In the genomic region with DNA sequence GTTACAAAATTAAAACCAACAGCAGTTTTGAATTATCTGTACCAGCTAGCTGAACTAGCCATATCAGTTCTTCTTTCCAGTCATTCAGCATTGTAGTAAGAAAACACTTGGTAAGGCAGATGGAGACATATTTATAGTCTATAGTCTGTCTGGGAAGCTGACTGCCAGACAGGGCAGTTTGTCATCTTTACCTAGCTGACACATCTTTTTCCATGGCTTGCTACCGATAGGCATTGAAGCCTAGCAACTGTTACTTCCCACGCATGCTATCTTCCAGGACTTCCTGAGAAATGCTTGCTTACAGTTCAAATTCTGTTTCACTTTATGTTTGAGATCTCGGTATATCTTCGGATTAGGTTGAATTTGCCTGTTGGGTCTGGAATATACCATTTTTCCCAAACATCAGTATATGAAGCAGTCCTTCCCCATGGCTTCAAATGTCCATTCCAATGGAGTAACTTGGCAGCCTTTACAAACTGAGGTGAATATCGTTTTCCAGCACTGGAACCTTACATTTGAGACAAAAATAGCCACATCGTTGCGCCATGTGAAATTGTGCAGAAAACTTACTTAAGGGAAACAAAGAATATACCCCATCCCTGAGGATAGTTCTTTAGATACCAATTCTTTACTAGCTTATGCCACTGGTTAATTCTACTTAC, we compare ENCODE assay signal across 1 cellular context.
TF ChIP-seq lines count a peak whose summit lies in the region.

No MANE protein-coding gene starts in this region.

TF ChIP-seq in GM23338, 12 proteins besides CTCF, POLR2A, EP300 and RAD21 (continued from another document):
- TF ChIP-seq ZNF462 (CRISPR knock-in tag; IDR thresholded peaks at IDR 0.05), result no peak
